15 cellular contexts compared by ENCODE assay signal in genomic region chr6:100904316-100904715, GRCh38. TPM values are rescaled to one million over a fixed set of nuclear protein-coding genes. Genes with fewer than 3 reads are reported as not detected.
A peak's percentile ranks its signal among the peaks of the same experiment; 100 is the strongest.
DNase-seq lines count a peak whose midpoint lies in the region; ATAC-seq and TF ChIP-seq lines count a peak whose summit lies in the region.
"Had no signal": no experiment of that assay in that cellular context is flagged by ENCODE, and none has a peak within 500 bp of the region (broad histone marks: within the 10 kb centered on the region; RNA-seq: fewer than 3 reads in every experiment).

No MANE protein-coding gene starts in this region.

- no peaks in the 10 kb centered on the region for H4K20me1 ChIP-seq in PC-3 (ENCODE audit: low read length)
- no peaks in the 10 kb centered on the region for H4K20me1 ChIP-seq in hepatocyte (ENCODE audit: insufficient read depth, poor library complexity, severe bottlenecking)

- H3K36me3 ChIP-seq in PC-3 (ENCODE audit: low read depth, low read length) (no peaks in the 10 kb centered on the region), hepatocyte (replicated peaks; ENCODE audit: insufficient read depth, low read depth) (no peaks in the 10 kb centered on the region), trophoblast cell (ENCODE audit: control insufficient read depth in 1 of 2, insufficient read depth in 2 of 2, low read length in 2 of 2) (no peaks in the 10 kb centered on the region)
- H3K36me3 ChIP-seq: HAP-1 had no signal

- H3K4me1 ChIP-seq in PC-3 (ENCODE audit: insufficient read depth, low read length): no peaks in the 10 kb centered on the region
- H3K4me1 ChIP-seq in hepatocyte (ENCODE audit: insufficient read depth): peaks cover 5% of the 10 kb centered on the region
- peaks cover 3% of the 10 kb centered on the region in 2 experiments for H3K4me1 ChIP-seq in trophoblast cell (ENCODE audit: control insufficient read depth in 1 of 2, insufficient read depth in 2 of 2, low read length in 2 of 2)
- H3K4me1 ChIP-seq: HAP-1 had no signal

- peak overlapping the region; percentile 6 for H4K91ac ChIP-seq in trophoblast cell (ENCODE audit: low read depth, low read length)

- no peak overlapping the region for H4K12ac ChIP-seq in trophoblast cell (ENCODE audit: low read depth, low read length)

- H3K79me1 ChIP-seq in trophoblast cell (ENCODE audit: low read length): no peaks in the 10 kb centered on the region

- no peak overlapping the region for H3K4ac ChIP-seq in trophoblast cell (ENCODE audit: low read depth, low read length)

- H4K8ac ChIP-seq in trophoblast cell (ENCODE audit: low read depth, low read length): no peak overlapping the region

- H3K79me2 ChIP-seq in PC-3 (ENCODE audit: low read length) (no peaks in the 10 kb centered on the region), hepatocyte (no peaks in the 10 kb centered on the region), trophoblast cell (ENCODE audit: control insufficient read depth, insufficient read depth, low read length, poor library complexity) (no peaks in the 10 kb centered on the region)

- no peak overlapping the region for H3K18ac ChIP-seq in trophoblast cell (ENCODE audit: low read length)

- H3K4me3 ChIP-seq in PC-3 (ENCODE audit: low read length) (no peak overlapping the region), hepatocyte (no peak overlapping the region), trophoblast cell (ENCODE audit: low read depth, low read length) (no peak overlapping the region)
- H3K4me3 ChIP-seq: HAP-1 had no signal

- POLR2A ChIA-PET in PC-3 (lab: Charles Lee; ENCODE audit: unreplicated experiment): no interaction called here

- CTCF ChIA-PET in PC-3 (lab: Charles Lee): no interaction called here

- H2AK5ac ChIP-seq in trophoblast cell (ENCODE audit: low read length): no peak overlapping the region

- no peak overlapping the region for H2BK120ac ChIP-seq in trophoblast cell (ENCODE audit: insufficient read depth, low read length, poor library complexity)

- H3K4me2 ChIP-seq in PC-3 (ENCODE audit: low read length) (no peak overlapping the region), hepatocyte (no peak overlapping the region), trophoblast cell (ENCODE audit: low read length) (no peak overlapping the region)

- no peak overlapping the region for H3K23ac ChIP-seq in trophoblast cell (ENCODE audit: low read length)

- H3K9ac ChIP-seq in PC-3 (ENCODE audit: low read length): no peak overlapping the region
- H3K9ac ChIP-seq in trophoblast cell (ENCODE audit: low read length): no peak overlapping the region

- peak overlapping the region; percentile 40 for H2BK12ac ChIP-seq in trophoblast cell (ENCODE audit: low read length)

- H3K9me3 ChIP-seq in PC-3 (ENCODE audit: low read length) (no peaks in the 10 kb centered on the region), hepatocyte (ENCODE audit: low read depth) (no peaks in the 10 kb centered on the region), trophoblast cell (ENCODE audit: insufficient read depth, low read depth, low read length) (no peaks in the 10 kb centered on the region)
- H3K9me3 ChIP-seq: HAP-1 had no signal

- no peaks in the 10 kb centered on the region for H3K27me3 ChIP-seq in PC-3 (ENCODE audit: low read length)
- no peaks in the 10 kb centered on the region for H3K27me3 ChIP-seq in hepatocyte
- no peaks in the 10 kb centered on the region for H3K27me3 ChIP-seq in trophoblast cell (ENCODE audit: insufficient read depth, low read length)

- WGBS in hepatocyte (ENCODE audit: low lambda C conversion rate, missing lambda C conversion rate): 82% methylated on average over 4 of the region's 4 CpGs
- WGBS in trophoblast cell (ENCODE audit: extremely low coverage, insufficient coverage, insufficient read length): no CpG with 5 or more reads among the region's 4 CpGs

- BruUV-seq in PC-3 (replicated peaks; lab: Mats Ljungman, UMichigan): no TSS peak

- no peak overlapping the region for H3K27ac ChIP-seq in PC-3 (ENCODE audit: low read length)
- peak overlapping the region; percentile 39 for H3K27ac ChIP-seq in hepatocyte
- H3K27ac ChIP-seq in trophoblast cell (ENCODE audit: low read depth, low read length): no peak overlapping the region

- H2BK5ac ChIP-seq in trophoblast cell (ENCODE audit: low read depth, low read length, poor library complexity): no peak overlapping the region

- peak; percentile 10 for DNase-seq in PC-3
- peak; percentile 20 for DNase-seq in hepatocyte (ENCODE audit: low spot score)
- DNase-seq in trophoblast cell: peak; percentile 33 to 65
- no peak for DNase-seq in dedifferentiated amniotic fluid mesenchymal stem cell (ENCODE audit: extremely low spot score)
- DNase-seq in CD1c-positive myeloid dendritic cell (ENCODE audit: extremely low spot score): no peak
- DNase-seq: C1 segment of cervical spinal cord; CD4-positive, CD25-positive, alpha-beta regulatory T cell; CD8-positive, alpha-beta T cell; DMS53; DMS79 treated with DMSO at 0.1 percent for 48 hours; GF-D8; GOT3; HFFc6 had no signal

- TF ChIP-seq CTCF in PC-3 (conservative IDR thresholded peaks at IDR 0.05; ENCODE audit: low read depth, low read length) (no peak), hepatocyte (IDR thresholded peaks at IDR 0.05; ENCODE audit: poor library complexity) (no peak)

- ATAC-seq in PC-3 (no peak), HG02852 (IDR thresholded peaks at IDR 0.05; ENCODE audit: unreplicated experiment) (no peak)
- ATAC-seq: CD8-positive, alpha-beta T cell had no signal

- intact Hi-C loops in PC-3 (cut with micrococcal nuclease): no loop called here

- H3K14ac ChIP-seq in trophoblast cell (ENCODE audit: low read length): no peak overlapping the region

- H3K9me2 ChIP-seq in PC-3 (replicated peaks; ENCODE audit: low read length): no peaks in the 10 kb centered on the region
- no peaks in the 10 kb centered on the region for H3K9me2 ChIP-seq in hepatocyte (replicated peaks; ENCODE audit: insufficient read depth)

- no peak overlapping the region for H2AFZ ChIP-seq in PC-3 (ENCODE audit: low read length)
- no peak overlapping the region for H2AFZ ChIP-seq in hepatocyte
- H2AFZ ChIP-seq in trophoblast cell (ENCODE audit: insufficient read depth, low read length, poor library complexity): no peak overlapping the region

- H3F3A ChIP-seq in PC-3 (ENCODE audit: low read length, unreplicated experiment): no peaks in the 10 kb centered on the region

RNA-seq across cellular contexts. Expression of gene ASCC3, which starts 23.2 kb away (rescaled TPM):
- total RNA-seq in PC-3 (2014; rRNA removed) (27.7 and 29.8 TPM in 2 replicates), hepatocyte (77.6 and 88.7 TPM in 2 replicates)
- 34.0 and 42.3 TPM in 2 replicates for polyA plus RNA-seq in hepatocyte
- polyA plus RNA-seq in trophoblast cell (2013): 26.6 and 27.7 TPM in 2 replicates

Comparison
In these comparisons a context has a peak if more than half of its experiments do, and no peak if none do; other contexts are left out.
1. DNase-seq: peak in PC-3 (single experiment), hepatocyte (single experiment) and trophoblast cell (2 of 2); none in dedifferentiated amniotic fluid mesenchymal stem cell (single experiment) and CD1c-positive myeloid dendritic cell (single experiment).